In the genomic region with DNA sequence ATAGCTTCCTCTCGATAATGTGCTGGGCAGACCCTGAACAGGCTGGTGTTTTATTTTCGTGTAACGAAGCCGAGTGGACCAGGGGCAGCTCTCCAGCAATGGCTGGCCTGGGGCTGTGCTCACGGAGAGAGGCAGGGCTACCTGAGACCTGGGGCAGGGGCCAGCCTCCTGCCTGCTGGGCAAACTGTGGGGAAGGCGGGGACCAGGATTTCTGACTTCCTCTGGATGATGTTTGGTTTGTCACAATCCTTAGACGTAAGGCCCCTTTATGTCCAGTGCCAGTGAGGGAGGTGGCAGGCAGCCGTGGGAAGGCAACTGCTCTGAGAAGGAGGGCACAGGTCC, we compare ENCODE assay signal across 24 cellular contexts.
DNase-seq lines count a peak whose midpoint lies in the region; ATAC-seq, FAIRE-seq and TF ChIP-seq lines count a peak whose summit lies in the region.
"Had no signal": no experiment of that assay in that cellular context is flagged by ENCODE, and none has a peak within 500 bp of the region (broad histone marks: within the 10 kb centered on the region; RNA-seq: fewer than 3 reads in every experiment).

No MANE protein-coding gene starts in this region.

- H3K4me2 ChIP-seq in GM23338: no peak overlapping the region
- no peak overlapping the region for H3K4me2 ChIP-seq in K562 (ENCODE audit: insufficient read depth, low read length)
- no peak overlapping the region for H3K4me2 ChIP-seq in osteoblast (ENCODE audit: insufficient read depth, low read length)
- H3K4me2 ChIP-seq: A549, KMS-11 had no signal

- no peak for TF ChIP-seq CTCF in GM23338 (conservative IDR thresholded peaks at IDR 0.05; ENCODE audit: low read depth in 2 of 2)
- TF ChIP-seq CTCF in K562 (IDR thresholded peaks at IDR 0.05 in 2 of 3, conservative IDR thresholded peaks at IDR 0.05 in 1 of 3; ENCODE audit: insufficient read depth in 2 of 3, low read depth in 1 of 3, low read length in 3 of 3): no peak
- no peak for TF ChIP-seq CTCF in left lung (IDR thresholded peaks at IDR 0.05)
- no peak for TF ChIP-seq CTCF in osteoblast (IDR thresholded peaks at IDR 0.05; ENCODE audit: extremely low read depth, low read depth, low read length)
- TF ChIP-seq CTCF in glutamatergic neuron (IDR thresholded peaks at IDR 0.05; ENCODE audit: partially characterized antibody, unreplicated experiment): no peak

- no peaks in the 10 kb centered on the region for H3K27me3 ChIP-seq in GM23338 (ENCODE audit: insufficient read depth)
- peaks cover 0 to 11% of the 10 kb centered on the region in 2 experiments; a peak in 1 of 5 replicates for H3K27me3 ChIP-seq in K562 (ENCODE audit: control insufficient read depth in 2 of 2, insufficient read depth in 2 of 2, low read length in 2 of 2)
- H3K27me3 ChIP-seq in left lung: no peaks in the 10 kb centered on the region
- no peaks in the 10 kb centered on the region for H3K27me3 ChIP-seq in osteoblast (ENCODE audit: insufficient read depth, low read length)

- H3K4me3 ChIP-seq in GM23338 (no peak overlapping the region), K562 (no peak overlapping the region), left lung (no peak overlapping the region), osteoblast (ENCODE audit: insufficient read depth, low read length) (no peak overlapping the region)
- H3K4me3 ChIP-seq: A549 had no signal

- H3K36me3 Mint-ChIP-seq in GM23338 (ENCODE audit: low read depth) (peaks cover 5% of the 10 kb centered on the region; the same call in 2 of the 3 replicates), glutamatergic neuron (ENCODE audit: unreplicated experiment) (peaks cover 3% of the 10 kb centered on the region)

- H3K36me3 ChIP-seq in GM23338 (ENCODE audit: insufficient read depth) (no peaks in the 10 kb centered on the region; the same call in 1 of the 2 replicates), K562 (ENCODE audit: control insufficient read depth, insufficient read depth, low read length) (no peaks in the 10 kb centered on the region), left lung (no peaks in the 10 kb centered on the region), osteoblast (ENCODE audit: insufficient read depth, low read length) (no peaks in the 10 kb centered on the region)

- H4K20me1 ChIP-seq in GM23338 (replicated peaks; ENCODE audit: insufficient read depth) (no peaks in the 10 kb centered on the region), K562 (replicated peaks; ENCODE audit: control insufficient read depth, insufficient read depth, low read length) (no peaks in the 10 kb centered on the region), osteoblast (ENCODE audit: insufficient read depth, low read length) (no peaks in the 10 kb centered on the region)

- H3K4me1 ChIP-seq in GM23338 (ENCODE audit: insufficient read depth) (peaks cover 17% of the 10 kb centered on the region), K562 (replicated peaks in 1 of 2; ENCODE audit: control insufficient read depth in 2 of 2, insufficient read depth in 2 of 2, low read length in 2 of 2) (no peaks in the 10 kb centered on the region), left lung (no peaks in the 10 kb centered on the region), osteoblast (ENCODE audit: insufficient read depth, low read length) (no peaks in the 10 kb centered on the region)
- H3K4me1 ChIP-seq: A549 had no signal

- intact Hi-C loops in K562 (cut with micrococcal nuclease): no loop called here
- intact Hi-C loops in left lung (cut with DNase I): no loop called here

- TF ChIP-seq RAD21 in K562 (CRISPR knock-in tag; conservative IDR thresholded peaks at IDR 0.05 in 1 of 2, IDR thresholded peaks at IDR 0.05 in 1 of 2): no peak

- CTCF ChIA-PET in K562 (lab: Yijun Ruan, JAX; ENCODE audit: low intra/inter-chr PET ratio): no interaction called here

- no peak overlapping the region for H3K9ac ChIP-seq in K562 (ENCODE audit: insufficient read depth in 1 of 2, low read depth in 2 of 2, low read length in 2 of 2)
- H3K9ac ChIP-seq: KMS-11 had no signal

- no peak overlapping the region for H3K27ac Mint-ChIP-seq in GM23338
- no peak overlapping the region for H3K27ac Mint-ChIP-seq in glutamatergic neuron (ENCODE audit: unreplicated experiment)
- H3K27ac Mint-ChIP-seq: HFFc6 had no signal

- no peak for TF ChIP-seq POLR2A in K562 (conservative IDR thresholded peaks at IDR 0.05)

- in situ Hi-C loops in K562 (cut with MboI): no loop called here

- H3K4me3 Mint-ChIP-seq in GM23338 (no peak overlapping the region), glutamatergic neuron (ENCODE audit: unreplicated experiment) (no peak overlapping the region)
- H3K4me3 Mint-ChIP-seq: HFFc6 had no signal

- 27% methylated on average over 8 of the region's 8 CpGs for WGBS in K562 (ENCODE audit: insufficient coverage, low coverage, missing lambda C conversion rate)

- POLR2A ChIA-PET in K562 (lab: Yijun Ruan, JAX): no interaction called here

- no peaks in the 10 kb centered on the region for H3K9me2 ChIP-seq in GM23338 (ENCODE audit: insufficient read depth)

- H3K9me3 ChIP-seq in K562 (replicated peaks; ENCODE audit: control insufficient read depth, insufficient read depth, low read depth, low read length): no peaks in the 10 kb centered on the region
- H3K9me3 ChIP-seq in left lung: no peaks in the 10 kb centered on the region
- no peaks in the 10 kb centered on the region for H3K9me3 ChIP-seq in osteoblast (ENCODE audit: low read depth, low read length)
- H3K9me3 ChIP-seq: A549 had no signal

- BruUV-seq in K562 (replicated peaks; lab: Mats Ljungman, UMichigan): no TSS peak

- no peak overlapping the region; the same call in 1 of the 2 replicates for H3K27ac ChIP-seq in GM23338 (ENCODE audit: low read depth)
- no peak overlapping the region for H3K27ac ChIP-seq in K562 (ENCODE audit: extremely low read depth, low read depth, low read length)
- no peak overlapping the region for H3K27ac ChIP-seq in left lung
- H3K27ac ChIP-seq in osteoblast (ENCODE audit: low read depth, low read length): no peak overlapping the region
- H3K27ac ChIP-seq in substantia nigra (ENCODE audit: low read depth, low read length, poor library complexity, severe bottlenecking): no peak overlapping the region
- H3K27ac ChIP-seq: A549, C4-2B, KMS-11 had no signal

- H3K9me3 Mint-ChIP-seq in GM23338 (no peaks in the 10 kb centered on the region), glutamatergic neuron (ENCODE audit: unreplicated experiment) (peaks cover 3% of the 10 kb centered on the region)
- H3K9me3 Mint-ChIP-seq: HFFc6 had no signal

- no peaks in the 10 kb centered on the region for H3K9me1 ChIP-seq in K562 (ENCODE audit: control insufficient read depth, insufficient read depth, low read length)

- no peak for TF ChIP-seq EP300 in K562 (IDR thresholded peaks at IDR 0.05; ENCODE audit: low read length)

- 0 out of 2 replicates have a peak, but pooled peaks cover 2% of the 10 kb centered on the region for H3F3A ChIP-seq in GM23338 (replicated peaks; ENCODE audit: low read depth)

- no peak for FAIRE-seq in K562 (lab: Jason Lieb, UNC)
- FAIRE-seq: A549, D721Med, GM12892, GM18507, H54 had no signal

- ATAC-seq in GM23338 (peak; percentile 46; the same call in 2 of the 3 replicates), K562 (no peak), left lung (peak; percentile 63)
- ATAC-seq: A549 had no signal

- peaks cover 23% of the 10 kb centered on the region for H3K4me1 Mint-ChIP-seq in GM23338
- H3K4me1 Mint-ChIP-seq in glutamatergic neuron (ENCODE audit: low read depth, unreplicated experiment): peaks cover 15% of the 10 kb centered on the region

- H2AFZ ChIP-seq in GM23338: peak overlapping the region; percentile 88
- peak overlapping the region; percentile 45; the same call in 1 of the 2 replicates for H2AFZ ChIP-seq in K562 (ENCODE audit: low read depth, low read length)
- H2AFZ ChIP-seq in osteoblast (ENCODE audit: low read length): peak overlapping the region; percentile 66

- H3K27me3 Mint-ChIP-seq in GM23338 (ENCODE audit: insufficient read depth, low read depth, poor library complexity): peaks cover 7% of the 10 kb centered on the region
- H3K27me3 Mint-ChIP-seq in glutamatergic neuron (ENCODE audit: unreplicated experiment): peaks cover 3% of the 10 kb centered on the region

- H3K79me2 ChIP-seq in GM23338 (replicated peaks; ENCODE audit: insufficient read depth) (no peaks in the 10 kb centered on the region), K562 (ENCODE audit: control insufficient read depth, insufficient read depth, low read length) (no peaks in the 10 kb centered on the region), osteoblast (ENCODE audit: insufficient read depth, low read length) (no peaks in the 10 kb centered on the region)

- DNase-seq in GM23338 (ENCODE audit: low spot score): no peak
- no peak for DNase-seq in K562 (ENCODE audit: extremely low read depth in 1 of 4, low spot score in 3 of 4)
- DNase-seq in left lung: no peak
- no peak for DNase-seq in osteoblast (ENCODE audit: insufficient read length, low spot score, missing footprints)
- DNase-seq in NCI-H526 treated with DMSO at 0.1 percent for 48 hours (lab: John Stamatoyannopoulos, UW): no peak
- no peak for DNase-seq in effector CD4-positive, alpha-beta T cell
- DNase-seq in glutamatergic neuron: no peak
- no peak for DNase-seq in substantia nigra (lab: John Stamatoyannopoulos, UW)
- DNase-seq: DMS79; HFFc6; NCI-H1048; NCI-H1436; NCI-H2029; NCI-H446; NCI-H748 treated with DMSO at 0.1 percent for 48 hours; NK-92 treated with Interleukin-12 subunit alpha and Interleukin-12 subunit beta, amount 100 ng/mL, for 24 hours; Right ventricle myocardium superior had no signal

TF ChIP-seq in GM23338, 12 proteins besides CTCF, POLR2A, EP300 and RAD21:
- no peak for TF ChIP-seq POLR2AphosphoS5 (IDR thresholded peaks at IDR 0.05; ENCODE audit: low read depth)

TF ChIP-seq in K562, 482 proteins besides CTCF, POLR2A, EP300 and RAD21:
- TF ChIP-seq E2F3 (CRISPR knock-in tag; IDR thresholded peaks at IDR 0.05) (no peak), ETV5 (CRISPR knock-in tag; IDR thresholded peaks at IDR 0.05; ENCODE audit: low read depth) (no peak)
